In genomic region chr12:49296836-49297694, GRCh38 we compare ENCODE assay signal across 8 cellular contexts. TPM values are rescaled to one million over a fixed set of nuclear protein-coding genes. Genes with fewer than 3 reads are reported as not detected.
DNase-seq lines count a peak whose midpoint lies in the region; ATAC-seq, FAIRE-seq and TF ChIP-seq lines count a peak whose summit lies in the region.

No MANE protein-coding gene starts in this region.

- peak overlapping the region; percentile 45 for H3K9ac ChIP-seq in SK-N-MC (ENCODE audit: insufficient read length)

- peak overlapping the region in 6 of 7 donors; percentile 64 to 86 (median 72) for H3K4me3 Mint-ChIP-seq in CD8-positive, alpha-beta memory T cell
- H3K4me3 Mint-ChIP-seq in naive B cell: peak overlapping the region; percentile 24 to 84 (median 76)

- no peak for TF ChIP-seq POLR2A in H54 (IDR thresholded peaks at IDR 0.05; ENCODE audit: low read depth, low read length)

- peak overlapping the region in 1 of 8 donors; percentile 29 for H3K27ac Mint-ChIP-seq in CD8-positive, alpha-beta memory T cell
- peak overlapping the region in 2 of 6 donors; percentile 34 to 57 for H3K27ac Mint-ChIP-seq in naive B cell

- FAIRE-seq in HTR-8/SVneo (lab: Jason Lieb, UNC) (peak; percentile 40), bronchial epithelial cell (lab: Jason Lieb, UNC) (no peak), H54 (lab: Jason Lieb, UNC) (no peak)

- H3K4me1 Mint-ChIP-seq in CD8-positive, alpha-beta memory T cell: peaks cover 15 to 31% (median 17%) of the 10 kb centered on the region in 3 donors
- H3K4me1 Mint-ChIP-seq in naive B cell: peaks cover 4 to 32% (median 24%) of the 10 kb centered on the region in 3 donors

- DNase-seq in CD8-positive, alpha-beta memory T cell: peak in 1 of 5 donors; percentile 25
- DNase-seq in HTR-8/SVneo (ENCODE audit: insufficient read length, low spot score): peak; percentile 81
- no peak for DNase-seq in SK-N-MC (ENCODE audit: low read depth, low spot score)
- no peak for DNase-seq in bronchial epithelial cell (ENCODE audit: low read depth)
- no peak for DNase-seq in naive B cell
- no peak for DNase-seq in H54 (ENCODE audit: insufficient read length, low spot score)
- no peak for DNase-seq in hepatic stellate cell (ENCODE audit: low spot score)

- peak; percentile 30 to 34 for ATAC-seq in naive B cell (ENCODE audit: low read depth in 2 of 2)
- no peak for ATAC-seq in HG02588 (IDR thresholded peaks at IDR 0.05; ENCODE audit: unreplicated experiment)

- CTCF ChIA-PET in CD8-positive, alpha-beta memory T cell (lab: Charles Lee): interaction anchor here (0.7 to 9.8 kb wide), 12 partner anchors 9 to 270 kb away, joined by 3 to 102 read pairs (median 3); partner anchors contain the start of genes DNAJC22, SPATS2 and TROAP

- peaks cover 48 to 60% of the 10 kb centered on the region in 2 donors for H3K27me3 Mint-ChIP-seq in CD8-positive, alpha-beta memory T cell
- H3K27me3 Mint-ChIP-seq in naive B cell: peaks cover 57 to 88% (median 65%) of the 10 kb centered on the region in 3 donors

- no peaks in the 10 kb centered on the region for H3K36me3 Mint-ChIP-seq in CD8-positive, alpha-beta memory T cell
- no peaks in the 10 kb centered on the region for H3K36me3 Mint-ChIP-seq in naive B cell

- peak overlapping the region; percentile 6 for H3K27ac ChIP-seq in CD8-positive, alpha-beta memory T cell (ENCODE audit: low read depth, low read length)
- H3K27ac ChIP-seq in SK-N-MC: no peak overlapping the region

- POLR2A ChIA-PET in CD8-positive, alpha-beta memory T cell (lab: Charles Lee): no interaction called here

- H3K4me3 ChIP-seq in CD8-positive, alpha-beta memory T cell (ENCODE audit: low read length): peak overlapping the region; percentile 53
- H3K4me3 ChIP-seq in SK-N-MC (peak overlapping the region; percentile 66), bronchial epithelial cell (ENCODE audit: low read depth, low read length) (peak overlapping the region; percentile 15)

- H3K9me3 ChIP-seq in CD8-positive, alpha-beta memory T cell (ENCODE audit: low read length): no peaks in the 10 kb centered on the region
- H3K9me3 ChIP-seq in SK-N-MC (ENCODE audit: low read depth, low read length): no peaks in the 10 kb centered on the region

- peaks cover 39% of the 10 kb centered on the region for H3K27me3 ChIP-seq in CD8-positive, alpha-beta memory T cell (ENCODE audit: insufficient read depth, low read length, poor library complexity, severe bottlenecking)
- peaks cover 38% of the 10 kb centered on the region for H3K27me3 ChIP-seq in bronchial epithelial cell (ENCODE audit: control insufficient read depth, insufficient read depth, low read length)

- no peaks in the 10 kb centered on the region for H3K9me3 Mint-ChIP-seq in CD8-positive, alpha-beta memory T cell
- H3K9me3 Mint-ChIP-seq in naive B cell: no peaks in the 10 kb centered on the region

- no peaks in the 10 kb centered on the region for H3K36me3 ChIP-seq in CD8-positive, alpha-beta memory T cell (ENCODE audit: insufficient read depth, low read length)
- H3K36me3 ChIP-seq in SK-N-MC (ENCODE audit: insufficient read depth, low read length) (no peaks in the 10 kb centered on the region), bronchial epithelial cell (ENCODE audit: control insufficient read depth, insufficient read depth, low read length) (no peaks in the 10 kb centered on the region)

- peak; percentile 4 for TF ChIP-seq CTCF in bronchial epithelial cell (IDR thresholded peaks at IDR 0.05; ENCODE audit: insufficient read depth, low read length, severe bottlenecking)

- H3K4me1 ChIP-seq in CD8-positive, alpha-beta memory T cell (ENCODE audit: insufficient read depth, low read length): peaks cover 13% of the 10 kb centered on the region

RNA-seq across cellular contexts. Expression of gene PRPH, which starts 2.1 kb away (rescaled TPM):
- not detected for total RNA-seq in CD8-positive, alpha-beta memory T cell
- not detected for polyA plus RNA-seq in CD8-positive, alpha-beta memory T cell
- total RNA-seq in bronchial epithelial cell: 0.26 and 0.51 TPM in 2 replicates
- not detected for polyA plus RNA-seq in naive B cell (ENCODE audit: low read depth in 6 of 6)

RNA-seq across cellular contexts. Expression of gene TROAP, which starts 26.0 kb away (rescaled TPM):
- total RNA-seq in CD8-positive, alpha-beta memory T cell: 10 to 100 TPM; 33.6 to 35.0 TPM
- 0.79 TPM for polyA plus RNA-seq in CD8-positive, alpha-beta memory T cell
- 2.6 and 5.2 TPM in 2 replicates for total RNA-seq in bronchial epithelial cell
- polyA plus RNA-seq in naive B cell (ENCODE audit: low read depth in 6 of 6): 1 to 10 TPM in 1 of 6 donors, under 1 TPM in 1, not detected in 4; 0.86 to 2.1 TPM

RNA-seq across cellular contexts. Expression of gene TUBA1C, which starts 32.2 kb away (rescaled TPM):
- 100 to 1,000 TPM; 351 to 356 TPM for total RNA-seq in CD8-positive, alpha-beta memory T cell
- 49.5 TPM for polyA plus RNA-seq in CD8-positive, alpha-beta memory T cell
- 196 and 466 TPM in 2 replicates for total RNA-seq in bronchial epithelial cell
- polyA plus RNA-seq in naive B cell (ENCODE audit: low read depth in 6 of 6): 10 to 100 TPM; 17.0 to 38.9 (median 31.9) TPM

RNA-seq across cellular contexts. Expression of gene C1QL4, which starts 39.9 kb away (rescaled TPM):
- not detected for total RNA-seq in CD8-positive, alpha-beta memory T cell
- not detected for polyA plus RNA-seq in CD8-positive, alpha-beta memory T cell
- total RNA-seq in bronchial epithelial cell: 0.13 TPM in 1 of 2 replicates, not detected in the other
- not detected for polyA plus RNA-seq in naive B cell (ENCODE audit: low read depth in 6 of 6)

RNA-seq across cellular contexts. Expression of gene DNAJC22, which starts 49.6 kb away (rescaled TPM):
- total RNA-seq in CD8-positive, alpha-beta memory T cell: not detected
- polyA plus RNA-seq in CD8-positive, alpha-beta memory T cell: not detected
- total RNA-seq in bronchial epithelial cell: 0.13 and 0.26 TPM in 2 replicates
- not detected for polyA plus RNA-seq in naive B cell (ENCODE audit: low read depth in 6 of 6)

Comparison
In these comparisons a context has a peak if more than half of its experiments do, and no peak if none do; other contexts are left out.
1. H3K4me3 ChIP-seq: peak in every context shown above with its lines; median percentile 66 in SK-N-MC; 53 in CD8-positive, alpha-beta memory T cell; 15 in bronchial epithelial cell.